17 cellular contexts compared by ENCODE assay signal in the genomic region with DNA sequence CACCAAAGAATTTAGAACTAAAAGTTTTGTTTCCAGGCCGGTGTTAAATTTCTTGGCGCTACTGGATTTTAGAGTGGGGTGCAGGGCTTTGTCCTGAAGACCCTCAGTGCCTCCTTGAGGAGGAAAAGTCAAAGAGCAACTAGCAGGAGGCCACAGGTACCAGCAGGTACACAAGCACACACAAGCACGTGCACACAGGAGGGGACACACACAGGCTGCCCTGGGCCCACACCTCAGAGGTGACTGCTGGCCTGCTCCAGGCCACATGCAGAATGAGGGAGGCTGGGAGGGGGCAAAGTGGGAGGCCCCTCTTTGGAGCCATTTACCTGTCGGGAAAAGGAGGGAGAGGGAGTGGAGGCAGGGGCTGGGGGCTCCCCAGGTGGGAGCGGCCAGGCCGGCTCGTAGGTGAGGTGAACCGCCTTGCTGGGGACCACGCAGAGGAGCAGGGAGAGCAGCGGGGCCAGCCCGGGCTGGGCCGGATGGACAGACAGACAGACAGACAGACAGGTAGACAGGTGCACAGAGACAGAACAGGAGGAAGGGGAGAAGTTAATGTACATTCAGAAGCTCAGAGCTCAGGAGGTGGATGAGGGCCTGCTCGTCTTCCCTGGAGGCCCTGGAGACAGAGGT. TPM values are rescaled to one million over a fixed set of nuclear protein-coding genes. Genes with fewer than 3 reads are reported as not detected.
"Had no signal": no experiment of that assay in that cellular context is flagged by ENCODE, and none has a peak within 500 bp of the region (broad histone marks: within the 10 kb centered on the region; RNA-seq: fewer than 3 reads in every experiment).

No MANE protein-coding gene starts in this region.

- DNase-seq: effector CD4-positive, alpha-beta T cell; foreskin keratinocyte; left ventricle myocardium superior; mesenchymal stem cell; naive B cell; stimulated activated CD4-positive, alpha-beta T cell treated with anti-CD3 and anti-CD28 coated beads, Interleukin-4, amount 100 ng/mL, for 24 hours; substantia nigra had no signal

- H3K4me3 ChIP-seq: lung, thyroid gland had no signal

- H3K4me1 Mint-ChIP-seq: stimulated activated memory B cell treated with anti-CD40 and anti-IgM and Interleukin-4, amounts not matched to agents 10 μg/mL and 1 μg/mL and 100 μg/mL, for 72 hours had no signal

- H3K27me3 Mint-ChIP-seq: stimulated activated memory B cell treated with anti-CD40 and anti-IgM and Interleukin-4, amounts not matched to agents 10 μg/mL and 1 μg/mL and 100 μg/mL, for 72 hours; type B pancreatic cell had no signal

- H3K4me1 ChIP-seq: foreskin keratinocyte, pancreas had no signal

- H3K27ac ChIP-seq: foreskin keratinocyte, thyroid gland had no signal

- H3K4me3 Mint-ChIP-seq: endodermal cell; naive B cell; stimulated activated memory B cell treated with anti-CD40 and anti-IgM and Interleukin-4, amounts not matched to agents 10 μg/mL and 1 μg/mL and 100 μg/mL, for 72 hours; type B pancreatic cell had no signal

- H3K27me3 ChIP-seq: pancreas, stomach, thyroid gland had no signal

- H3K27ac Mint-ChIP-seq: endodermal cell; nephron progenitor cell; progenitor cell of endocrine pancreas; stimulated activated memory B cell treated with anti-CD40 and anti-IgM and Interleukin-4, amounts not matched to agents 10 μg/mL and 1 μg/mL and 100 μg/mL, for 72 hours; type B pancreatic cell had no signal

- H3K36me3 Mint-ChIP-seq: naive B cell; stimulated activated memory B cell treated with anti-CD40 and anti-IgM and Interleukin-4, amounts not matched to agents 10 μg/mL and 1 μg/mL and 100 μg/mL, for 72 hours; type B pancreatic cell had no signal

- H3K9me3 ChIP-seq: pancreas, stomach, thyroid gland had no signal

- H3K9me3 Mint-ChIP-seq: endodermal cell; naive B cell; nephron progenitor cell; stimulated activated memory B cell treated with anti-CD40 and anti-IgM and Interleukin-4, amounts not matched to agents 10 μg/mL and 1 μg/mL and 100 μg/mL, for 72 hours; type B pancreatic cell had no signal

- H3K36me3 ChIP-seq: pancreas had no signal

RNA-seq across cellular contexts. Expression of a gene that starts 45.0 kb away (rescaled TPM):
- total RNA-seq: endothelial cell of umbilical vein had no signal
